Comparison of ENCODE assay signal across 10 cellular contexts in genomic region chr3:178454714-178455113, GRCh38.
DNase-seq lines count a peak whose midpoint lies in the region; ATAC-seq and TF ChIP-seq lines count a peak whose summit lies in the region.
"Had no signal": no experiment of that assay in that cellular context is flagged by ENCODE, and none has a peak within 500 bp of the region (broad histone marks: within the 10 kb centered on the region; RNA-seq: fewer than 3 reads in every experiment).

No MANE protein-coding gene starts in this region.

- no peaks in the 10 kb centered on the region for H3K4me1 ChIP-seq in body of pancreas
- H3K4me1 ChIP-seq in right atrium auricular region, result peaks cover 0 to 24% of the 10 kb centered on the region in 2 donors
- peaks cover 9 to 18% of the 10 kb centered on the region in 2 donors for H3K4me1 ChIP-seq in gastrocnemius medialis
- H3K4me1 ChIP-seq: BLaER1 treated with 17β-estradiol and CSF1 and Interleukin-3, amounts not matched to agents 10 nM and 100 nM had no signal

- TF ChIP-seq CTCF in body of pancreas (IDR thresholded peaks at IDR 0.05), result no peak
- TF ChIP-seq CTCF in right atrium auricular region (IDR thresholded peaks at IDR 0.05), result no peak
- no peak for TF ChIP-seq CTCF in gastrocnemius medialis (IDR thresholded peaks at IDR 0.05 in 4 of 5, conservative IDR thresholded peaks at IDR 0.05 in 1 of 5)

- H3K36me3 ChIP-seq in body of pancreas (replicated peaks in 1 of 2; ENCODE audit: insufficient read depth in 1 of 2, low read depth in 2 of 2), result no peaks in the 10 kb centered on the region
- no peaks in the 10 kb centered on the region for H3K36me3 ChIP-seq in right atrium auricular region
- H3K36me3 ChIP-seq in gastrocnemius medialis, result no peaks in the 10 kb centered on the region
- H3K36me3 ChIP-seq: BLaER1 treated with 17β-estradiol and CSF1 and Interleukin-3, amounts not matched to agents 10 nM and 100 nM had no signal

- H3K27me3 ChIP-seq in body of pancreas (no peaks in the 10 kb centered on the region), right atrium auricular region (no peaks in the 10 kb centered on the region), gastrocnemius medialis (no peaks in the 10 kb centered on the region)
- H3K27me3 ChIP-seq: BLaER1 treated with 17β-estradiol and CSF1 and Interleukin-3, amounts not matched to agents 10 nM and 100 nM had no signal

- TF ChIP-seq POLR2A in body of pancreas (IDR thresholded peaks at IDR 0.05), result no peak
- TF ChIP-seq POLR2A in gastrocnemius medialis (IDR thresholded peaks at IDR 0.05), result no peak

- H3K27ac ChIP-seq in body of pancreas, result no peak overlapping the region
- peak overlapping the region; percentile 40 to 43 for H3K27ac ChIP-seq in right atrium auricular region
- no peak overlapping the region for H3K27ac ChIP-seq in gastrocnemius medialis
- H3K27ac ChIP-seq: BLaER1 treated with 17β-estradiol and CSF1 and Interleukin-3, amounts not matched to agents 10 nM and 100 nM had no signal

- intact Hi-C loops in body of pancreas (cut with DNase I), result no loop called here
- intact Hi-C loops in gastrocnemius medialis (cut with DNase I; ENCODE audit: low total_unique reads), result no loop called here

- H3K9me3 ChIP-seq in body of pancreas, result no peaks in the 10 kb centered on the region
- no peaks in the 10 kb centered on the region for H3K9me3 ChIP-seq in right atrium auricular region
- no peaks in the 10 kb centered on the region for H3K9me3 ChIP-seq in gastrocnemius medialis

- 73 to 92% methylated on average over 4 of the region's 4 CpGs for WGBS in body of pancreas, 2 donors

- in situ Hi-C loops in gastrocnemius medialis (cut with MboI; ENCODE audit: low sequenced_read_pairs in 4 of 4), result no loop called here

- ATAC-seq in body of pancreas (peak; percentile 59), gastrocnemius medialis (peak; percentile 81 to 89), GM21576 (IDR thresholded peaks at IDR 0.05; ENCODE audit: unreplicated experiment) (no peak), HG02642 (IDR thresholded peaks at IDR 0.05; ENCODE audit: poor library complexity, unreplicated experiment) (no peak)

- no peak overlapping the region for H3K4me3 ChIP-seq in body of pancreas
- H3K4me3 ChIP-seq in right atrium auricular region, result no peak overlapping the region
- H3K4me3 ChIP-seq in gastrocnemius medialis, result no peak overlapping the region
- H3K4me3 ChIP-seq: BLaER1 treated with 17β-estradiol and CSF1 and Interleukin-3, amounts not matched to agents 10 nM and 100 nM had no signal

- DNase-seq in ELR (ENCODE audit: low read depth) (peak; percentile 1), body of pancreas (peak in 2 of 4 donors; percentile 33 to 34), right atrium auricular region (ENCODE audit: low spot score) (peak; percentile 66), gastrocnemius medialis (peak; percentile 40 to 61), NCI-H2171 (lab: John Stamatoyannopoulos, UW) (no peak), COLO668 (lab: John Stamatoyannopoulos, UW; ENCODE audit: unreplicated experiment) (no peak)
- DNase-seq: NCI-H1105 had no signal

Comparison
In these comparisons a context has a peak if more than half of its experiments do, and no peak if none do; other contexts are left out.
1. DNase-seq: peak in ELR (single experiment), right atrium auricular region (single experiment) and gastrocnemius medialis (2 of 2); none in NCI-H2171 (single experiment) and COLO668 (single experiment).
2. ATAC-seq: peak in body of pancreas (single experiment) and gastrocnemius medialis (2 of 2); none in GM21576 (single experiment) and HG02642 (single experiment).
3. H3K27ac ChIP-seq: peak in right atrium auricular region (2 of 2); none in body of pancreas (0 of 4) and gastrocnemius medialis (0 of 4).